Comparison of ENCODE assay signal across 8 cellular contexts in the genomic region with DNA sequence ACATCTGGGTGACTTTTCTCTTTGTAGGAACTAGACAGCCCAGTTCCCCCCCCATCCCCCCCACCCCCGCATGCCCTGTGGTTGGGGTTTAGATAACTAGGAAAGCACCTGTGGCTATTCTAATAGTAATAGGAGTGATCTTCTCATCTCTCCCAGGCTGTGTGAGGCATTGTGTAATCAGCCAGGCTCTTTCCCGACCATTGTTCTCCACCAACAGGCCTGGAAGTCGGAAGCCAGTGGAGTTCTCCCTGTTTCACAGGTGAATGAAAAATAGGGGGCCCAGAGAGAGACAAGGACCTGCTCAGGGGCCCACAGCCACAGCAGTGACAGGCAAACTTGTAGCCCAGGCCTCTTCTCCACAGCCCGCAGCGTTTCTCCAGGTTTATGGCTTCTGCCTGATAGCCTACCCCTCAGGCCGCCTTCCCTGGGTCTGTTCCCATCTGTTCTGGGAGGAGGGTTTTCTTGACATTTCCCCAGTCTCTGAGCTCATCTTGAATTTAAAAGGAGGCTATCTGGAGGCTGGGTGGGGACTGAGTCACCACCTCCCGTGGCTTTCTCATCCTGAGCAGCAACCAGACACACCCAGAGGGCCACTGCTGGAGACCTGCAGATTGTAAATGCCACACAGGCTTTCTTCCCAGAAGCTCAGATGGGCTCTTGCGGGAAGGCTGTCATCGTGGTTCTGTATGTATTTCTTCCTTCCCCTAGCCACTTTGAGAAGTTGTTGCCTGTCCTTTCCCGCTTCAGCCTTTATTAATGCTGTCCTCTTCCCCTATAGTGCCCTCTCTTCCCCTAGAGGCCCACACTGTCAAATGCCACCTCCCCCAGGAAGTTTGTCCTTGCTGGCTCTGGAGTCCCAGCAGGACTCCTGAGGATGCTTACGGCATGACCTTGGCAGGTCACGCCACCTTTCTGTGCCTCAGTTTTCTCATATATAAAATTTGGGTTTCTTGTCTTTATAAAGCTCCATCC.
DNase-seq lines count a peak whose midpoint lies in the region; ATAC-seq and TF ChIP-seq lines count a peak whose summit lies in the region.

No MANE protein-coding gene starts in this region.

- CTCF ChIA-PET in CD4-positive, alpha-beta memory T cell (lab: Charles Lee; ENCODE audit: partially characterized antibody): interaction anchor here (0.9 to 1.1 kb wide), 2 partner anchors 26 to 27 kb away, joined by 4 read pairs; no protein-coding TSS in a partner anchor
- CTCF ChIA-PET in naive thymus-derived CD4-positive, alpha-beta T cell (lab: Charles Lee): interaction anchor here (0.9 to 1.1 kb wide), 2 partner anchors 21 to 27 kb away, joined by 3 to 5 read pairs; no protein-coding TSS in a partner anchor

- no peaks in the 10 kb centered on the region for H3K27me3 ChIP-seq in CD4-positive, alpha-beta memory T cell (ENCODE audit: insufficient read depth, low read length)
- H3K27me3 ChIP-seq in effector memory CD4-positive, alpha-beta T cell (replicated peaks; ENCODE audit: control insufficient read depth, insufficient read depth, low read length, poor library complexity, severe bottlenecking): no peaks in the 10 kb centered on the region
- H3K27me3 ChIP-seq in naive thymus-derived CD4-positive, alpha-beta T cell (ENCODE audit: control insufficient read depth in 2 of 2, insufficient read depth in 2 of 2, low read length in 2 of 2): no peaks in the 10 kb centered on the region

- H3K4me3 Mint-ChIP-seq in CD4-positive, alpha-beta memory T cell: peak overlapping the region; percentile 30 to 96 (median 72)
- H3K4me3 Mint-ChIP-seq in naive thymus-derived CD4-positive, alpha-beta T cell: peak overlapping the region; percentile 62 to 81 (median 74)

- H3K27ac ChIP-seq in CD4-positive, alpha-beta memory T cell (ENCODE audit: low read depth, low read length): peak overlapping the region; percentile 67
- peak overlapping the region; percentile 80 for H3K27ac ChIP-seq in effector memory CD4-positive, alpha-beta T cell (ENCODE audit: insufficient read depth, low read length, poor library complexity, severe bottlenecking)
- H3K27ac ChIP-seq in naive thymus-derived CD4-positive, alpha-beta T cell (ENCODE audit: low read depth, low read length): peak overlapping the region; percentile 64
- H3K27ac ChIP-seq in urinary bladder (ENCODE audit: low read depth): peak overlapping the region; percentile 70

- H3K27me3 Mint-ChIP-seq in CD4-positive, alpha-beta memory T cell: no peaks in the 10 kb centered on the region
- H3K27me3 Mint-ChIP-seq in naive thymus-derived CD4-positive, alpha-beta T cell: no peaks in the 10 kb centered on the region

- 45% methylated on average over 12 of the region's 12 CpGs for WGBS in urinary bladder

- H3K4me3 ChIP-seq in CD4-positive, alpha-beta memory T cell (ENCODE audit: low read length in 2 of 2): no peak overlapping the region
- H3K4me3 ChIP-seq in effector memory CD4-positive, alpha-beta T cell (ENCODE audit: insufficient read depth, low read depth, low read length, poor library complexity, severe bottlenecking): peak overlapping the region; percentile 19
- H3K4me3 ChIP-seq in naive thymus-derived CD4-positive, alpha-beta T cell (ENCODE audit: low read length): no peak overlapping the region
- H3K4me3 ChIP-seq in urinary bladder (ENCODE audit: low read depth, low read length): no peak overlapping the region

- peaks cover 76% of the 10 kb centered on the region for H3K4me1 ChIP-seq in CD4-positive, alpha-beta memory T cell (ENCODE audit: insufficient read depth, low read length)
- peaks cover 66% of the 10 kb centered on the region for H3K4me1 ChIP-seq in effector memory CD4-positive, alpha-beta T cell (ENCODE audit: control insufficient read depth, insufficient read depth, low read length, poor library complexity, severe bottlenecking)
- H3K4me1 ChIP-seq in naive thymus-derived CD4-positive, alpha-beta T cell (ENCODE audit: control insufficient read depth in 2 of 2, insufficient read depth in 2 of 2, low read length in 2 of 2): peaks cover 61 to 71% of the 10 kb centered on the region in 2 donors
- no peaks in the 10 kb centered on the region for H3K4me1 ChIP-seq in urinary bladder (ENCODE audit: insufficient read depth)

- intact Hi-C loops in CD4-positive, alpha-beta memory T cell (cut with micrococcal nuclease): loop anchor here (2.0 kb wide), 1 partner anchor 27 kb away; no protein-coding TSS in a partner anchor
- intact Hi-C loops in naive thymus-derived CD4-positive, alpha-beta T cell (cut with micrococcal nuclease): loop anchor here (2.0 to 10.0 kb wide), 4 partner anchors 27 to 1229 kb away; a partner anchor contains a TSS

- no peaks in the 10 kb centered on the region for H3K9me3 Mint-ChIP-seq in CD4-positive, alpha-beta memory T cell
- no peaks in the 10 kb centered on the region for H3K9me3 Mint-ChIP-seq in naive thymus-derived CD4-positive, alpha-beta T cell

- no peak for TF ChIP-seq POLR2A in GM18505 (IDR thresholded peaks at IDR 0.05; ENCODE audit: borderline replicate concordance, extremely low read depth, insufficient read depth, insufficient read length)

- H3K36me3 ChIP-seq in CD4-positive, alpha-beta memory T cell (ENCODE audit: insufficient read depth, low read length): no peaks in the 10 kb centered on the region
- no peaks in the 10 kb centered on the region for H3K36me3 ChIP-seq in effector memory CD4-positive, alpha-beta T cell (ENCODE audit: control insufficient read depth, insufficient read depth, low read length)
- no peaks in the 10 kb centered on the region for H3K36me3 ChIP-seq in naive thymus-derived CD4-positive, alpha-beta T cell (ENCODE audit: control insufficient read depth in 2 of 3, insufficient read depth in 3 of 3, low read length in 3 of 3)
- H3K36me3 ChIP-seq in urinary bladder (ENCODE audit: insufficient read depth): no peaks in the 10 kb centered on the region

- DNase-seq in CD4-positive, alpha-beta memory T cell: peak in 2 of 5 donors; percentile 7 to 72
- DNase-seq in M059J (ENCODE audit: low read depth) (peak; percentile 97), NCI-H1048 (lab: John Stamatoyannopoulos, UW) (no peak)
- DNase-seq in activated CD4-positive, alpha-beta T cell treated with anti-CD3 and anti-CD28 coated beads, Interleukin-2, amount 50 U/mL, for 48 hours: peak; percentile 61 to 70
- DNase-seq in effector memory CD4-positive, alpha-beta T cell: peak in 1 of 3 donors; percentile 37
- peak in 1 of 9 donors; percentile 41 for DNase-seq in naive thymus-derived CD4-positive, alpha-beta T cell

- peaks cover 51 to 88% (median 75%) of the 10 kb centered on the region in 4 donors for H3K4me1 Mint-ChIP-seq in CD4-positive, alpha-beta memory T cell
- H3K4me1 Mint-ChIP-seq in naive thymus-derived CD4-positive, alpha-beta T cell: peaks cover 69 to 86% (median 77%) of the 10 kb centered on the region in 7 donors

- H3K9me3 ChIP-seq in CD4-positive, alpha-beta memory T cell (ENCODE audit: control insufficient read depth in 1 of 2, low read length in 2 of 2): no peaks in the 10 kb centered on the region
- H3K9me3 ChIP-seq in effector memory CD4-positive, alpha-beta T cell (ENCODE audit: control insufficient read depth, low read length): no peaks in the 10 kb centered on the region
- H3K9me3 ChIP-seq in naive thymus-derived CD4-positive, alpha-beta T cell (ENCODE audit: control insufficient read depth in 2 of 3, low read length in 3 of 3): no peaks in the 10 kb centered on the region

- H3K36me3 Mint-ChIP-seq in CD4-positive, alpha-beta memory T cell: peaks cover 0 to 14% of the 10 kb centered on the region in 2 donors
- peaks cover 0 to 5% (median 0%) of the 10 kb centered on the region in 5 donors for H3K36me3 Mint-ChIP-seq in naive thymus-derived CD4-positive, alpha-beta T cell

- peak overlapping the region; percentile 87 to 99 (median 95) for H3K27ac Mint-ChIP-seq in CD4-positive, alpha-beta memory T cell
- H3K27ac Mint-ChIP-seq in naive thymus-derived CD4-positive, alpha-beta T cell: peak overlapping the region; percentile 72 to 96 (median 86)

- no peak for ATAC-seq in naive thymus-derived CD4-positive, alpha-beta T cell
- ATAC-seq in GM18505 (IDR thresholded peaks at IDR 0.05; ENCODE audit: unreplicated experiment): no peak

- POLR2A ChIA-PET in CD4-positive, alpha-beta memory T cell (lab: Charles Lee; ENCODE audit: partially characterized antibody): interaction anchor here (1.0 to 5.5 kb wide), 5 partner anchors 15 to 511 kb away, joined by 4 to 33 read pairs (median 6); a partner anchor contains a TSS
- POLR2A ChIA-PET in naive thymus-derived CD4-positive, alpha-beta T cell (lab: Charles Lee): interaction anchor here (1.0 to 1.8 kb wide), 3 partner anchors 25 to 107 kb away, joined by 3 to 7 read pairs (median 5); no protein-coding TSS in a partner anchor
